ENCODE assay signal across 1 cellular context in the genomic region with DNA sequence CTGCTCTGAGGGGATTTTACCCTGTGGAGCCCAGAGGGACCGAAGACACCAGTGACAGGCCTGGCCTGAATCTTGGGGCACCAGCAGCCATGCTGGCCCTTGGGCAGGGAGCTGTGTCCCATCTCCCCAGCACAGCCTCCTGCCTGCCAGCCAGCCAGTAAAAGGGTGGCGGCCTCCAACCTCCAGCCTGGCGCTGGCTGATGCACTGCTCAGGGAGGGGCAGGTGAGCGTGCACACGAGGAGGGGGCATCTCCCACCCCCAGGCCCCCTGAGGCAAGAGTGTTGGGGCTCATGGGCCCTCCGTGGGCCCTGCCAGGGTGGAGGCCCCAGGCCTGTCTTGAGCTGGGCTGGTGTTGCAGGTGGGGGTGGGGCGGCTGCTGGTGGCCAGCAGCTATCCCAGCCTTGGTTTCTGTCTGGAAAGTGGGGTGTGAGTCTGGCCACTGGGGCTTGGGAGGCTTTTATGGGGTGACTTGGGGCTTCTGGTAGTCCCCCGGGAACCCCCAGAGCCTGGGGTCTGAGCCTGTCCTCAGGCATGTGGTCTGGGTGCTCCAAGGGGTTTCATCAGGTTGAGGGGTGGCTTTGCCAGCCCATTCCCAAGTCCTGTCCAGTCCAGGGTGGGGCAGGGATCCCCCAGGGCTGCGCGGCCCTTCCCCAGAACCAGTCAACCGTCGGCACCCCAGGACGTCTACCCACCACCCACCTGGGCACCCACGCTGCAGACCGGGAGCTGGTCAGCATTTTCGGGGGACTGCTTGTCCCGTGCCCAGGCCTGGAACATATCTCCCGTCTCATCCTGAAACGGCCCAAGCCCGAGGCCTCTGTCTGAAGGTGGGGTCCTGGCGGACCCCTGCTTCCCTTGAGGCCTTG.
TF ChIP-seq lines count a peak whose summit lies in the region.

No MANE protein-coding gene starts in this region.

TF ChIP-seq in A549, 52 proteins besides CTCF, POLR2A, EP300 and RAD21:
- TF ChIP-seq JUN (IDR thresholded peaks at IDR 0.05), result peak in 1 of 2 experiments; percentile 28; a peak in 1 of 5 replicates
- no peak for TF ChIP-seq MAZ (IDR thresholded peaks at IDR 0.05; ENCODE audit: borderline replicate concordance, low read depth, low read length)
- no peak for TF ChIP-seq ZSCAN20 (CRISPR knock-in tag; IDR thresholded peaks at IDR 0.05)
- TF ChIP-seq SMC3 (IDR thresholded peaks at IDR 0.05), result no peak
- TF ChIP-seq TFCP2L1 (CRISPR knock-in tag; IDR thresholded peaks at IDR 0.05), result no peak
- TF ChIP-seq BCL3 (IDR thresholded peaks at IDR 0.05), result no peak
- no peak for TF ChIP-seq JUNB (IDR thresholded peaks at IDR 0.05)
- peak; percentile 37 for TF ChIP-seq PBX3 (IDR thresholded peaks at IDR 0.05)
- no peak for TF ChIP-seq TP53 (CRISPR knock-in tag; IDR thresholded peaks at IDR 0.05)
